In genomic region chr2:75710577-75711253, GRCh38 we compare ENCODE assay signal across 1 cellular context.
TF ChIP-seq lines count a peak whose summit lies in the region.

GCFC2 (minus strand) TSS chr2:75710915; CDS start chr2:75710855, 60 bp downstream.

TF ChIP-seq in HEK293, 187 proteins besides CTCF, POLR2A, EP300 and RAD21 (continued from another document):
- TF ChIP-seq ZNF792 (tag by site-specific recombination; IDR thresholded peaks at IDR 0.05) (no peak), ZNF184 (tag by site-specific recombination; IDR thresholded peaks at IDR 0.05) (0 out of 2 replicates have a peak, but pooled peaks have one; percentile 32), ZNF146 (tag by site-specific recombination; IDR thresholded peaks at IDR 0.05) (no peak), ZNF768 (tag by site-specific recombination; IDR thresholded peaks at IDR 0.05) (peak; percentile 14; the same call in 1 of the 2 replicates), ZNF10 (tag by site-specific recombination; IDR thresholded peaks at IDR 0.05) (peak; percentile 55), ZNF239 (tag by site-specific recombination; IDR thresholded peaks at IDR 0.05) (no peak), ZFP69B (tag by site-specific recombination; IDR thresholded peaks at IDR 0.05) (no peak), ZNF140 (tag by site-specific recombination; IDR thresholded peaks at IDR 0.05) (no peak), ZNF785 (tag by site-specific recombination; IDR thresholded peaks at IDR 0.05) (no peak), ZNF514 (tag by site-specific recombination; IDR thresholded peaks at IDR 0.05) (no peak), ZIC2 (tag by site-specific recombination; IDR thresholded peaks at IDR 0.05) (peak; percentile 62), ZNF23 (tag by site-specific recombination; IDR thresholded peaks at IDR 0.05; ENCODE audit: borderline replicate concordance) (no peak), SP3 (tag by site-specific recombination; IDR thresholded peaks at IDR 0.05) (peak; percentile 58), ZBTB7A (tag by site-specific recombination; IDR thresholded peaks at IDR 0.05; ENCODE audit: low read depth) (no peak), KLF10 (tag by site-specific recombination; IDR thresholded peaks at IDR 0.05) (no peak), SCRT2 (tag by site-specific recombination; IDR thresholded peaks at IDR 0.05) (no peak), ZNF76 (tag by site-specific recombination; IDR thresholded peaks at IDR 0.05; ENCODE audit: borderline replicate concordance, low read depth) (peak; percentile 76; the same call in 1 of the 2 replicates), ZSCAN23 (tag by site-specific recombination; IDR thresholded peaks at IDR 0.05) (no peak), ZNF658 (tag by site-specific recombination; IDR thresholded peaks at IDR 0.05) (no peak), HOXC10 (CRISPR knock-in tag; IDR thresholded peaks at IDR 0.05) (no peak), ZNF121 (tag by site-specific recombination; IDR thresholded peaks at IDR 0.05) (no peak), ZSCAN16 (tag by site-specific recombination; IDR thresholded peaks at IDR 0.05) (no peak), ZNF571 (tag by site-specific recombination; IDR thresholded peaks at IDR 0.05) (no peak), ZBTB8A (tag by site-specific recombination; IDR thresholded peaks at IDR 0.05) (peak; percentile 93), HOXD13 (CRISPR knock-in tag; IDR thresholded peaks at IDR 0.05; ENCODE audit: borderline replicate concordance) (peak; percentile 49; the same call in 1 of the 2 replicates), ZNF366 (tag by site-specific recombination; conservative IDR thresholded peaks at IDR 0.05) (no peak), ZBTB26 (tag by site-specific recombination; optimal IDR thresholded peaks at IDR 0.05) (peak; percentile 96), GLI4 (tag by site-specific recombination; IDR thresholded peaks at IDR 0.05) (no peak), PBX3 (CRISPR knock-in tag; IDR thresholded peaks at IDR 0.05) (peak; percentile 81; the same call in 1 of the 2 replicates), ZNF311 (tag by site-specific recombination; IDR thresholded peaks at IDR 0.05; ENCODE audit: borderline replicate concordance) (no peak), PRDM4 (tag by site-specific recombination; IDR thresholded peaks at IDR 0.05) (no peak), ZSCAN30 (tag by site-specific recombination; IDR thresholded peaks at IDR 0.05) (peak; percentile 52; the same call in 1 of the 2 replicates), YY2 (tag by site-specific recombination; IDR thresholded peaks at IDR 0.05) (no peak), MZF1 (tag by site-specific recombination; IDR thresholded peaks at IDR 0.05; ENCODE audit: borderline replicate concordance) (0 out of 2 replicates have a peak, but pooled peaks have one; percentile 32), GLIS2 (tag by site-specific recombination; IDR thresholded peaks at IDR 0.05) (peak; percentile 98), ZNF335 (tag by site-specific recombination; conservative IDR thresholded peaks at IDR 0.05) (peak; percentile 53), ZNF501 (tag by site-specific recombination; IDR thresholded peaks at IDR 0.05) (0 out of 2 replicates have a peak, but pooled peaks have one; percentile 34)
- TF ChIP-seq, protein P1, sequence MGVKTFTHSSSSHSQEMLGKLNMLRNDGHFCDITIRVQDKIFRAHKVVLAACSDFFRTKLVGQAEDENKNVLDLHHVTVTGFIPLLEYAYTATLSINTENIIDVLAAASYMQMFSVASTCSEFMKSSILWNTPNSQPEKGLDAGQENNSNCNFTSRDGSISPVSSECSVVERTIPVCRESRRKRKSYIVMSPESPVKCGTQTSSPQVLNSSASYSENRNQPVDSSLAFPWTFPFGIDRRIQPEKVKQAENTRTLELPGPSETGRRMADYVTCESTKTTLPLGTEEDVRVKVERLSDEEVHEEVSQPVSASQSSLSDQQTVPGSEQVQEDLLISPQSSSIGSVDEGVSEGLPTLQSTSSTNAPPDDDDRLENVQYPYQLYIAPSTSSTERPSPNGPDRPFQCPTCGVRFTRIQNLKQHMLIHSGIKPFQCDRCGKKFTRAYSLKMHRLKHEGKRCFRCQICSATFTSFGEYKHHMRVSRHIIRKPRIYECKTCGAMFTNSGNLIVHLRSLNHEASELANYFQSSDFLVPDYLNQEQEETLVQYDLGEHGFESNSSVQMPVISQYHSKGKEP (tag by site-specific recombination; IDR thresholded peaks at IDR 0.05), result no peak
- TF ChIP-seq, protein P2, sequence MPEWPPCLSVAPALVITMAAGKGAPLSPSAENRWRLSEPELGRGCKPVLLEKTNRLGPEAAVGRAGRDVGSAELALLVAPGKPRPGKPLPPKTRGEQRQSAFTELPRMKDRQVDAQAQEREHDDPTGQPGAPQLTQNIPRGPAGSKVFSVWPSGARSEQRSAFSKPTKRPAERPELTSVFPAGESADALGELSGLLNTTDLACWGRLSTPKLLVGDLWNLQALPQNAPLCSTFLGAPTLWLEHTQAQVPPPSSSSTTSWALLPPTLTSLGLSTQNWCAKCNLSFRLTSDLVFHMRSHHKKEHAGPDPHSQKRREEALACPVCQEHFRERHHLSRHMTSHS (tag by site-specific recombination; IDR thresholded peaks at IDR 0.05), result no peak
- TF ChIP-seq, protein P3, sequence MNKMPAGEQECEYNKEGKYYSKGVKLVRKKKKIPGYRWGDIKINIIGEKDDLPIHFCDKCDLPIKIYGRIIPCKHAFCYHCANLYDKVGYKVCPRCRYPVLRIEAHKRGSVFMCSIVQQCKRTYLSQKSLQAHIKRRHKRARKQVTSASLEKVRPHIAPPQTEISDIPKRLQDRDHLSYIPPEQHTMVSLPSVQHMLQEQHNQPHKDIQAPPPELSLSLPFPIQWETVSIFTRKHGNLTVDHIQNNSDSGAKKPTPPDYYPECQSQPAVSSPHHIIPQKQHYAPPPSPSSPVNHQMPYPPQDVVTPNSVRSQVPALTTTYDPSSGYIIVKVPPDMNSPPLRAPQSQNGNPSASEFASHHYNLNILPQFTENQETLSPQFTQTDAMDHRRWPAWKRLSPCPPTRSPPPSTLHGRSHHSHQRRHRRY (tag by site-specific recombination; IDR thresholded peaks at IDR 0.05), result no peak
- TF ChIP-seq, protein P4, sequence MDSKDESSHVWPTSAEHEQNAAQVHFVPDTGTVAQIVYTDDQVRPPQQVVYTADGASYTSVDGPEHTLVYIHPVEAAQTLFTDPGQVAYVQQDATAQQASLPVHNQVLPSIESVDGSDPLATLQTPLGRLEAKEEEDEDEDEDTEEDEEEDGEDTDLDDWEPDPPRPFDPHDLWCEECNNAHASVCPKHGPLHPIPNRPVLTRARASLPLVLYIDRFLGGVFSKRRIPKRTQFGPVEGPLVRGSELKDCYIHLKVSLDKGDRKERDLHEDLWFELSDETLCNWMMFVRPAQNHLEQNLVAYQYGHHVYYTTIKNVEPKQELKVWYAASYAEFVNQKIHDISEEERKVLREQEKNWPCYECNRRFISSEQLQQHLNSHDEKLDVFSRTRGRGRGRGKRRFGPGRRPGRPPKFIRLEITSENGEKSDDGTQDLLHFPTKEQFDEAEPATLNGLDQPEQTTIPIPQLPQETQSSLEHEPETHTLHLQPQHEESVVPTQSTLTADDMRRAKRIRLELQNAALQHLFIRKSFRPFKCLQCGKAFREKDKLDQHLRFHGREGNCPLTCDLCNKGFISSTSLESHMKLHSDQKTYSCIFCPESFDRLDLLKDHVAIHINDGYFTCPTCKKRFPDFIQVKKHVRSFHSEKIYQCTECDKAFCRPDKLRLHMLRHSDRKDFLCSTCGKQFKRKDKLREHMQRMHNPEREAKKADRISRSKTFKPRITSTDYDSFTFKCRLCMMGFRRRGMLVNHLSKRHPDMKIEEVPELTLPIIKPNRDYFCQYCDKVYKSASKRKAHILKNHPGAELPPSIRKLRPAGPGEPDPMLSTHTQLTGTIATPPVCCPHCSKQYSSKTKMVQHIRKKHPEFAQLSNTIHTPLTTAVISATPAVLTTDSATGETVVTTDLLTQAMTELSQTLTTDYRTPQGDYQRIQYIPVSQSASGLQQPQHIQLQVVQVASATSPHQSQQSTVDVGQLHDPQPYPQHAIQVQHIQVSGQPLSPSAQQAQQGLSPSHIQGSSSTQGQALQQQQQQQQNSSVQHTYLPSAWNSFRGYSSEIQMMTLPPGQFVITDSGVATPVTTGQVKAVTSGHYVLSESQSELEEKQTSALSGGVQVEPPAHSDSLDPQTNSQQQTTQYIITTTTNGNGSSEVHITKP (tag by site-specific recombination; IDR thresholded peaks at IDR 0.05), result no peak
- TF ChIP-seq, protein P5, sequence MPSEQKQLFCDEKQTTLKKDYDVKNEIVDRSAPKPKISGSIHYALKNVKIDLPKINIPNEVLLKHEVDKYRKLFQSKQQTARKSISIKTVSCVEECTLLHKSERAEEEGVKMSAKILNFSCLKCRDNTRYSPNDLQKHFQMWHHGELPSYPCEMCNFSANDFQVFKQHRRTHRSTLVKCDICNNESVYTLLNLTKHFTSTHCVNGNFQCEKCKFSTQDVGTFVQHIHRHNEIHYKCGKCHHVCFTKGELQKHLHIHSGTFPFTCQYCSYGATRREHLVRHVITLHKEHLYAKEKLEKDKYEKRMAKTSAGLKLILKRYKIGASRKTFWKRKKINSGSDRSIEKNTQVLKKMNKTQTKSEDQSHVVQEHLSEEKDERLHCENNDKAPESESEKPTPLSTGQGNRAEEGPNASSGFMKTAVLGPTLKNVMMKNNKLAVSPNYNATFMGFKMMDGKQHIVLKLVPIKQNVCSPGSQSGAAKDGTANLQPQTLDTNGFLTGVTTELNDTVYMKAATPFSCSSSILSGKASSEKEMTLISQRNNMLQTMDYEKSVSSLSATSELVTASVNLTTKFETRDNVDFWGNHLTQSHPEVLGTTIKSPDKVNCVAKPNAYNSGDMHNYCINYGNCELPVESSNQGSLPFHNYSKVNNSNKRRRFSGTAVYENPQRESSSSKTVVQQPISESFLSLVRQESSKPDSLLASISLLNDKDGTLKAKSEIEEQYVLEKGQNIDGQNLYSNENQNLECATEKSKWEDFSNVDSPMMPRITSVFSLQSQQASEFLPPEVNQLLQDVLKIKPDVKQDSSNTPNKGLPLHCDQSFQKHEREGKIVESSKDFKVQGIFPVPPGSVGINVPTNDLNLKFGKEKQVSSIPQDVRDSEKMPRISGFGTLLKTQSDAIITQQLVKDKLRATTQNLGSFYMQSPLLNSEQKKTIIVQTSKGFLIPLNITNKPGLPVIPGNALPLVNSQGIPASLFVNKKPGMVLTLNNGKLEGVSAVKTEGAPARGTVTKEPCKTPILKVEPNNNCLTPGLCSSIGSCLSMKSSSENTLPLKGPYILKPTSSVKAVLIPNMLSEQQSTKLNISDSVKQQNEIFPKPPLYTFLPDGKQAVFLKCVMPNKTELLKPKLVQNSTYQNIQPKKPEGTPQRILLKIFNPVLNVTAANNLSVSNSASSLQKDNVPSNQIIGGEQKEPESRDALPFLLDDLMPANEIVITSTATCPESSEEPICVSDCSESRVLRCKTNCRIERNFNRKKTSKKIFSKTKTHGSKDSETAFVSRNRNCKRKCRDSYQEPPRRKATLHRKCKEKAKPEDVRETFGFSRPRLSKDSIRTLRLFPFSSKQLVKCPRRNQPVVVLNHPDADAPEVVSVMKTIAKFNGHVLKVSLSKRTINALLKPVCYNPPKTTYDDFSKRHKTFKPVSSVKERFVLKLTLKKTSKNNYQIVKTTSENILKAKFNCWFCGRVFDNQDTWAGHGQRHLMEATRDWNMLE (tag by site-specific recombination; conservative IDR thresholded peaks at IDR 0.05; ENCODE audit: low read depth), result 0 out of 2 replicates have a peak, but pooled peaks have one; percentile 22
